Comparison of ENCODE assay signal across 13 cellular contexts in the genomic region with DNA sequence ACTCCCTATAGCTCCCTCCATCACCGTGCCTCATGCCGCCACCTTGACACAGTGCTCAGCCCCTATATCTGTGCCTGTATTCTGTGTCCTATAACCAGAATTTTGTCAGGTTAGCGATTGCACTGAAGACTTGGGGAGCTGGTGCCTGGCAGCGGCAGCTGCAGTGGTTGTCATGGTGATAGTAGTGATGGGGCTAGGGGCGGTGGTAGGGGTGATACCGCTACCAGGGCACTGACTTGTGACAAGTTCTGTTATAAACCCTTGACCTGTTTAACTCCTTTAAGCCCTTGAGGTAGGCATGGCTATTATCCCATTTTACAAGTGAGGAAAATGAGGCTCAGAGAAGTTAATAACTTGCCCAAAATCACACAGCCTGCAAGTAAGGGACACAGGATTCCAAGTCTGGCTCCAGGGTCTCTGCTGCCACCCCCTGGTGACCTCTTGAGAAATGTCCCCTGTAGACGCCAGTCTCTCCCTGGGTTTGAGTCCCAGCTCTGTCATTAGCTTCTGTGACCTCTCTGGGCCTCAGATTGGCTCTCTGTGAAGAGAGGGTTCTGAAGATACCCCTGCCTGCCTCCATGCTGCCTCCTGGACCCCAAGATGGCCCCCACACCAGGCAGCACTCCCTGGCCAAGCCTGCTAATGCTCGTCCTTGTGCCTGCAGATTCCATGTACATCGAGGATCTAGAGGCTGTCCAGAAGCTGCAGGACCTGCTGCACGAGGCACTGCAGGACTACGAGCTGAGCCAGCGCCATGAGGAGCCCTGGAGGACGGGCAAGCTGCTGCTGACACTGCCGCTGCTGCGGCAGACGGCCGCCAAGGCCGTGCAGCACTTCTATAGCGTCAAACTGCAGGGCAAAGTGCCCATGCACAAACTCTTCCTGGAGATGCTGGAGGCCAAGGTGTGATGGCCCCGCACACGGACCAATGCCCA.
DNase-seq lines count a peak whose midpoint lies in the region; ATAC-seq and TF ChIP-seq lines count a peak whose summit lies in the region.
"Had no signal": no experiment of that assay in that cellular context is flagged by ENCODE, and none has a peak within 500 bp of the region (broad histone marks: within the 10 kb centered on the region; RNA-seq: fewer than 3 reads in every experiment).

No MANE protein-coding gene starts in this region.

- H3K4me1 Mint-ChIP-seq in natural killer cell treated with Interleukin-12 subunit alpha and Interleukin-12 subunit beta and Interleukin-15 and Interleukin-18, amount 100 ng/mL, for 72 hours (ENCODE audit: low read depth in 2 of 2), result no peaks in the 10 kb centered on the region

- peaks cover 5 to 8% of the 10 kb centered on the region in 2 donors for H3K27me3 Mint-ChIP-seq in natural killer cell treated with Interleukin-12 subunit alpha and Interleukin-12 subunit beta and Interleukin-15 and Interleukin-18, amount 100 ng/mL, for 72 hours

- no peak overlapping the region for H3K4me2 ChIP-seq in HCT116 (ENCODE audit: low read length)
- H3K4me2 ChIP-seq: hepatocyte had no signal

- no TSS peak for BruUV-seq in HCT116 (replicated peaks; lab: Mats Ljungman, UMichigan)

- peak; percentile 18 to 52 (median 27) for DNase-seq in NCI-H1417 (lab: John Stamatoyannopoulos, UW)
- no peak for DNase-seq in NCI-H1417 treated with DMSO at 0.1 percent for 48 hours (lab: John Stamatoyannopoulos, UW)
- no peak for DNase-seq in HCT116 (ENCODE audit: low read depth, low spot score)
- peak; percentile 15 for DNase-seq in RKO (ENCODE audit: low spot score)
- DNase-seq in natural killer cell treated with Interleukin-12 subunit alpha and Interleukin-12 subunit beta and Interleukin-15 and Interleukin-18, amount 100 ng/mL, for 72 hours (ENCODE audit: low spot score), result peak; percentile 44
- DNase-seq in GOT3 (lab: John Stamatoyannopoulos, UW), result no peak
- DNase-seq: activated CD4-positive, alpha-beta T cell treated with anti-CD3 and anti-CD28 coated beads, Interleukin-2, amount 50 U/mL, for 1 hour; activated naive CD4-positive, alpha-beta T cell treated with anti-CD3 and anti-CD28 coated beads, Interleukin-2, amount 50 U/mL, for 16 hours; NCI-H510A had no signal

- CTCF ChIA-PET in HCT116 (lab: Charles Lee), result interaction anchor here (1.7 kb wide), 1 partner anchor 447 kb away, joined by 4 read pairs; no protein-coding TSS in a partner anchor

- no peak overlapping the region for H3K4me3 ChIP-seq in HCT116 (replicated peaks in 1 of 2; ENCODE audit: low read depth in 1 of 2, low read length in 2 of 2)
- H3K4me3 ChIP-seq: hepatocyte had no signal

- H3K27me3 ChIP-seq in HCT116 (ENCODE audit: insufficient read depth, low read length), result peaks cover 5% of the 10 kb centered on the region; the same call in 1 of the 2 replicates
- H3K27me3 ChIP-seq: hepatocyte had no signal

- H3K9me2 ChIP-seq in HCT116 (ENCODE audit: insufficient read depth), result no peaks in the 10 kb centered on the region

- H3K36me3 ChIP-seq in HCT116 (ENCODE audit: control insufficient read depth in 1 of 2, insufficient read depth in 2 of 2, low read length in 2 of 2), result no peaks in the 10 kb centered on the region

- H3K4me1 ChIP-seq in HCT116 (ENCODE audit: control insufficient read depth in 1 of 2, insufficient read depth in 2 of 2, low read length in 2 of 2), result no peaks in the 10 kb centered on the region; a peak in 1 of 4 replicates

- no peaks in the 10 kb centered on the region for H3K36me3 Mint-ChIP-seq in natural killer cell treated with Interleukin-12 subunit alpha and Interleukin-12 subunit beta and Interleukin-15 and Interleukin-18, amount 100 ng/mL, for 72 hours

- peak; percentile 53 for TF ChIP-seq RAD21 in HCT116 (IDR thresholded peaks at IDR 0.05; ENCODE audit: low read depth)

- H4K20me1 ChIP-seq in HCT116 (ENCODE audit: insufficient read depth), result no peaks in the 10 kb centered on the region

- H3K9me3 Mint-ChIP-seq in natural killer cell treated with Interleukin-12 subunit alpha and Interleukin-12 subunit beta and Interleukin-15 and Interleukin-18, amount 100 ng/mL, for 72 hours, result no peaks in the 10 kb centered on the region

- H2AFZ ChIP-seq in HCT116 (ENCODE audit: low read depth, low read length, poor library complexity, severe bottlenecking), result no peak overlapping the region
- H2AFZ ChIP-seq: hepatocyte had no signal

- no peak for TF ChIP-seq POLR2A in HCT116 (IDR thresholded peaks at IDR 0.05; ENCODE audit: borderline replicate concordance, extremely low read depth, insufficient read depth, insufficient read length)

- H3K9me3 ChIP-seq in HCT116 (ENCODE audit: control insufficient read depth in 1 of 2, insufficient read depth in 1 of 2, low read depth in 1 of 2, low read length in 2 of 2), result no peaks in the 10 kb centered on the region

- no peak overlapping the region for H3K27ac ChIP-seq in HCT116 (ENCODE audit: low read depth, low read length)
- H3K27ac ChIP-seq: epithelial cell of prostate, hepatocyte had no signal

- POLR2A ChIA-PET in HCT116 (lab: Charles Lee), result no interaction called here

- H3K4me3 Mint-ChIP-seq in natural killer cell treated with Interleukin-12 subunit alpha and Interleukin-12 subunit beta and Interleukin-15 and Interleukin-18, amount 100 ng/mL, for 72 hours, result no peak overlapping the region

- RAD21 ChIA-PET in HCT116 (lab: Charles Lee; ENCODE audit: low non-redundant PET in 1 of 2, low total read pairs in 2 of 2, uncharacterized antibody in 2 of 2, unreplicated experiment in 2 of 2), result interaction anchor here in 1 of 2 experiments (0.7 kb wide), 1 partner anchor 447 kb away, joined by 3 read pairs; no protein-coding TSS in a partner anchor

- intact Hi-C loops in HCT116 (cut with micrococcal nuclease), result no loop called here

- peak; percentile 4 to 40 (median 38); a peak in 4 of 6 replicates for TF ChIP-seq CTCF in HCT116 (IDR thresholded peaks at IDR 0.05 in 2 of 3, conservative IDR thresholded peaks at IDR 0.05 in 1 of 3; ENCODE audit: borderline replicate concordance in 1 of 3, insufficient read depth in 1 of 3, low read depth in 2 of 3, low read length in 2 of 3)

- H3K27ac Mint-ChIP-seq in natural killer cell treated with Interleukin-12 subunit alpha and Interleukin-12 subunit beta and Interleukin-15 and Interleukin-18, amount 100 ng/mL, for 72 hours, result no peak overlapping the region

- no peak overlapping the region for H3K9ac ChIP-seq in HCT116 (ENCODE audit: low read length)

- peak; percentile 70 for ATAC-seq in HCT116
- no peak for ATAC-seq in natural killer cell treated with Interleukin-12 subunit alpha and Interleukin-12 subunit beta and Interleukin-15 and Interleukin-18, amount 100 ng/mL, for 72 hours
- no peak for ATAC-seq in GM21825 (IDR thresholded peaks at IDR 0.05; ENCODE audit: unreplicated experiment)
- ATAC-seq in GM19328 (IDR thresholded peaks at IDR 0.05; ENCODE audit: unreplicated experiment), result no peak

- no peaks in the 10 kb centered on the region for H3K79me2 ChIP-seq in HCT116 (ENCODE audit: insufficient read depth, low read length)
- H3K79me2 ChIP-seq: hepatocyte had no signal

TF ChIP-seq in HCT116, 20 proteins besides CTCF, POLR2A, EP300 and RAD21:
- TF ChIP-seq SRF (IDR thresholded peaks at IDR 0.05; ENCODE audit: low read depth) (no peak), CBX3 (IDR thresholded peaks at IDR 0.05; ENCODE audit: low read depth) (no peak), FOSL1 (IDR thresholded peaks at IDR 0.05; ENCODE audit: low read depth) (no peak), POLR2AphosphoS5 (IDR thresholded peaks at IDR 0.05; ENCODE audit: low read depth, low read length) (no peak), JUND (IDR thresholded peaks at IDR 0.05) (no peak), TCF7L2 (IDR thresholded peaks at IDR 0.05; ENCODE audit: borderline replicate concordance, extremely low read depth, insufficient read depth, insufficient read length) (no peak), SP1 (IDR thresholded peaks at IDR 0.05; ENCODE audit: low read depth) (no peak), SIN3A (IDR thresholded peaks at IDR 0.05; ENCODE audit: low read depth) (no peak), EZH2 (IDR thresholded peaks at IDR 0.05) (no peak)
TF ChIP-seq in HCT116: peak in this region for 0.

Comparison
In these comparisons a context has a peak if more than half of its experiments do, and no peak if none do; other contexts are left out.
1. DNase-seq: peak in NCI-H1417 (3 of 3), RKO (single experiment) and natural killer cell treated with Interleukin-12 subunit alpha and Interleukin-12 subunit beta and Interleukin-15 and Interleukin-18, amount 100 ng/mL, for 72 hours (single experiment); none in NCI-H1417 treated with DMSO at 0.1 percent for 48 hours (single experiment), HCT116 (single experiment) and GOT3 (single experiment).